ENCODE assay signal across 22 cellular contexts in the genomic region with DNA sequence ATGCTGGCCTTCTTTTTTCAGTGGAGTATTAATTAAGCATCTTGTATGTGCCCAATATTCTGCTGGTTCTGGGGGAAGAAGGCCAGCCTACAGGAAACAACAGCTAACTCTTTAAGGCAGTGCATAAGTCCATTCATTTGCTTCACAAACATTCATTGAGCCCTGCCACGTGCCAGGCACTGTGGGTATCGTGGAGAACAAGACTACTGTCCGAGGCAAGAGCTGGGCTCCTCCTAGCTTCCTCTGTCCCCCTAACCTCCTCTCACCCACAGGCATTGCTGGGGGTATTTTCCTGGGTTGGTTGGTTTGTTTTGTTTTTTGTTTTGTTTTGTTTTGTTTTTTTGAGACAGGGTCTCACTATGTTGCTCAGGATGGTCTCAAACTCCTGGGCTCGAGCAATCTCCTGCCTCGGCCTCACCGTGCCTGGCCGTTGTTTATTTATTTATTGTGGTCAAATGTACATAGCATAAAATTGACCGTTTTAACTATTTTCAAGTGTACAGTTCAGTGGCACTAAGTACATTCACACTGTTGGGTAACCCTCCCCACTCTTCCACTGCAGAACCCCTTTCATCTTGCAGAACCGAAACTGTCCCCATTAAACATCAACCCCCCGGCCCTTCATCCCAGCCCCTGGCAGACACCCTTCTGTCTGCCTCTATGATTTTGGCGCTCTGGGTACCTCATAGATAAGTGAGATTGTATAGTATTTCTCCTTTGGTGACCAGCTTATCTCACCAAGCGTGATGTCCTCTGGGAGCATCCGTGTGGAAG. TPM values are rescaled to one million over a fixed set of nuclear protein-coding genes. Genes with fewer than 3 reads are reported as not detected.
DNase-seq lines count a peak whose midpoint lies in the region; ATAC-seq, FAIRE-seq and TF ChIP-seq lines count a peak whose summit lies in the region.
"Had no signal": no experiment of that assay in that cellular context is flagged by ENCODE, and none has a peak within 500 bp of the region (broad histone marks: within the 10 kb centered on the region; RNA-seq: fewer than 3 reads in every experiment).

No MANE protein-coding gene starts in this region.

- H4K8ac ChIP-seq in mesenchymal stem cell (ENCODE audit: low read length) = no peak overlapping the region

- no peak overlapping the region for H3K23ac ChIP-seq in mesenchymal stem cell (ENCODE audit: low read length in 2 of 2)

- H3K4me3 ChIP-seq in astrocyte (ENCODE audit: insufficient read depth, low read depth, low read length) (no peak overlapping the region), mesenchymal stem cell (ENCODE audit: insufficient read depth in 1 of 2, low read depth in 1 of 2, low read length in 2 of 2) (no peak overlapping the region), coronary artery (no peak overlapping the region), BE2C (ENCODE audit: low read depth, low read length) (no peak overlapping the region)
- H3K4me3 ChIP-seq: body of pancreas, hepatocyte had no signal

- no peak overlapping the region for H2BK15ac ChIP-seq in mesenchymal stem cell (ENCODE audit: low read depth, poor library complexity, severe bottlenecking)

- no peak for FAIRE-seq in astrocyte (lab: Jason Lieb, UNC)
- FAIRE-seq: kidney had no signal

- H3K36me3 Mint-ChIP-seq in HFFc6 (ENCODE audit: low read depth) (peaks cover 13% of the 10 kb centered on the region), astrocyte (ENCODE audit: low read depth, unreplicated experiment) (peaks cover 2% of the 10 kb centered on the region)
- no peaks in the 10 kb centered on the region for H3K36me3 Mint-ChIP-seq in stimulated activated naive B cell treated with anti-CD40 and anti-IgM and Interleukin-4, amounts not matched to agents 10 μg/mL and 1 μg/mL and 100 μg/mL, for 72 hours

- H3K14ac ChIP-seq in mesenchymal stem cell (ENCODE audit: low read length in 2 of 2) = peak overlapping the region in 1 of 2 experiments; percentile 78

- no peak overlapping the region for H3K4ac ChIP-seq in mesenchymal stem cell (ENCODE audit: low read depth in 1 of 2, low read length in 2 of 2)

- H3K4me3 Mint-ChIP-seq in HFFc6 (no peak overlapping the region), astrocyte (ENCODE audit: unreplicated experiment) (no peak overlapping the region)
- no peak overlapping the region for H3K4me3 Mint-ChIP-seq in stimulated activated naive B cell treated with anti-CD40 and anti-IgM and Interleukin-4, amounts not matched to agents 10 μg/mL and 1 μg/mL and 100 μg/mL, for 72 hours

- no peak overlapping the region for H4K91ac ChIP-seq in mesenchymal stem cell (ENCODE audit: low read length)

- peak overlapping the region; percentile 54 for H3K27ac Mint-ChIP-seq in HFFc6
- peak overlapping the region; percentile 28 for H3K27ac Mint-ChIP-seq in astrocyte (ENCODE audit: unreplicated experiment)
- H3K27ac Mint-ChIP-seq in stimulated activated naive B cell treated with anti-CD40 and anti-IgM and Interleukin-4, amounts not matched to agents 10 μg/mL and 1 μg/mL and 100 μg/mL, for 72 hours = peak overlapping the region; percentile 57

- H3K4me1 ChIP-seq in astrocyte (ENCODE audit: insufficient read depth, low read length) (peaks cover 27% of the 10 kb centered on the region), mesenchymal stem cell (ENCODE audit: control insufficient read depth, insufficient read depth, low read depth, low read length) (peaks cover 32% of the 10 kb centered on the region), BE2C (peaks cover 29% of the 10 kb centered on the region)

- H3K79me1 ChIP-seq in mesenchymal stem cell (replicated peaks; ENCODE audit: low read length, poor library complexity, severe bottlenecking) = peaks cover 23% of the 10 kb centered on the region

- in situ Hi-C loops in KBM-7 (cut with MboI; ENCODE audit: low pct_unique_long_range_greater_than_20kb, low sequenced_read_pairs) = no loop called here

- H3K36me3 ChIP-seq in astrocyte (ENCODE audit: insufficient read depth, low read length) = no peaks in the 10 kb centered on the region
- peaks cover 0 to 2% of the 10 kb centered on the region in 2 experiments for H3K36me3 ChIP-seq in mesenchymal stem cell (ENCODE audit: control insufficient read depth in 1 of 2, insufficient read depth in 2 of 2, low read depth in 1 of 2, low read length in 2 of 2)
- H3K36me3 ChIP-seq in BE2C = no peaks in the 10 kb centered on the region; the same call in 1 of the 2 replicates
- H3K36me3 ChIP-seq: neutrophil had no signal

- 77% methylated on average over 7 of the region's 13 CpGs for WGBS in mesenchymal stem cell

- TF ChIP-seq CTCF in HFFc6 (IDR thresholded peaks at IDR 0.05) (no peak), astrocyte (IDR thresholded peaks at IDR 0.05; ENCODE audit: insufficient read depth, low read depth, low read length) (no peak), coronary artery (IDR thresholded peaks at IDR 0.05) (no peak), BE2C (IDR thresholded peaks at IDR 0.05; ENCODE audit: low read depth, low read length) (no peak)

- peaks cover 76% of the 10 kb centered on the region for H3K79me2 ChIP-seq in astrocyte (ENCODE audit: insufficient read depth, low read length)

- peaks cover 49% of the 10 kb centered on the region for H4K20me1 ChIP-seq in astrocyte (ENCODE audit: insufficient read depth, low read length)

- H2BK12ac ChIP-seq in mesenchymal stem cell (ENCODE audit: low read length in 2 of 2) = peak overlapping the region in 1 of 2 experiments; percentile 86

- H2BK5ac ChIP-seq in mesenchymal stem cell (ENCODE audit: low read depth, low read length, poor library complexity, severe bottlenecking) = no peak overlapping the region

- H3K9me3 ChIP-seq in astrocyte (ENCODE audit: insufficient read depth, low read depth, low read length) = no peaks in the 10 kb centered on the region
- no peaks in the 10 kb centered on the region for H3K9me3 ChIP-seq in mesenchymal stem cell (ENCODE audit: control insufficient read depth, low read length)
- no peaks in the 10 kb centered on the region for H3K9me3 ChIP-seq in BE2C
- H3K9me3 ChIP-seq: body of pancreas, neutrophil had no signal

- H3K27ac ChIP-seq in astrocyte (ENCODE audit: low read depth, low read length) = no peak overlapping the region
- H3K27ac ChIP-seq in mesenchymal stem cell (ENCODE audit: low read length, poor library complexity, severe bottlenecking) = no peak overlapping the region
- no peak overlapping the region for H3K27ac ChIP-seq in coronary artery
- H3K27ac ChIP-seq: neutrophil had no signal

- no peak overlapping the region for H3K4me2 ChIP-seq in astrocyte (ENCODE audit: low read length)
- no peak overlapping the region for H3K4me2 ChIP-seq in mesenchymal stem cell (ENCODE audit: low read length, poor library complexity, severe bottlenecking)
- H3K4me2 ChIP-seq: hepatocyte had no signal

- H2BK120ac ChIP-seq in mesenchymal stem cell (ENCODE audit: low read depth, low read length) = peak overlapping the region; percentile 54

- H2AK5ac ChIP-seq in mesenchymal stem cell (ENCODE audit: low read length, severe bottlenecking) = no peak overlapping the region

- DNase-seq in HFFc6 = no peak
- DNase-seq in astrocyte (ENCODE audit: low read depth) = no peak
- no peak for DNase-seq in mesenchymal stem cell
- DNase-seq in stimulated activated naive B cell treated with anti-CD40 and anti-IgM and Interleukin-4, amounts not matched to agents 10 μg/mL and 1 μg/mL and 100 μg/mL, for 72 hours = no peak
- DNase-seq in coronary artery (ENCODE audit: low spot score) = no peak
- DNase-seq in KBM-7 = no peak
- no peak for DNase-seq in BE2C
- DNase-seq in COR-L47 (lab: John Stamatoyannopoulos, UW) = no peak
- DNase-seq: activated CD4-positive, alpha-beta T cell treated with anti-CD3 and anti-CD28 coated beads for 48 hours; activated CD8-positive, alpha-beta memory T cell treated with anti-CD3 and anti-CD28 coated beads, Interleukin-2, amount 50 U/mL, for 48 hours; activated naive CD4-positive, alpha-beta T cell; body of pancreas; effector CD8-positive, alpha-beta T cell; H7; Karpas-422; kidney; NCI-H1105; NCI-H2107; NCI-H524 treated with DMSO at 0.1 percent for 48 hours had no signal

- H3K27me3 ChIP-seq in astrocyte (ENCODE audit: insufficient read depth, low read length) (no peaks in the 10 kb centered on the region), mesenchymal stem cell (ENCODE audit: control insufficient read depth in 1 of 2, insufficient read depth in 1 of 2, low read length in 2 of 2) (no peaks in the 10 kb centered on the region), BE2C (no peaks in the 10 kb centered on the region)
- H3K27me3 ChIP-seq: body of pancreas, hepatocyte, neutrophil had no signal

- peak in 1 of 2 donors; percentile 30 for ATAC-seq in stimulated activated naive B cell treated with anti-CD40 and anti-IgM and Interleukin-4, amounts not matched to agents 10 μg/mL and 1 μg/mL and 100 μg/mL, for 72 hours (replicated peaks)
- ATAC-seq: body of pancreas, SK-N-SH treated with all-trans-retinoic acid at 6 μM for 48 hours had no signal

- H3K27me3 Mint-ChIP-seq in HFFc6 (ENCODE audit: insufficient read depth) (peaks cover 2% of the 10 kb centered on the region), astrocyte (ENCODE audit: low read depth, unreplicated experiment) (no peaks in the 10 kb centered on the region)
- peaks cover 0 to 16% of the 10 kb centered on the region in 2 donors for H3K27me3 Mint-ChIP-seq in stimulated activated naive B cell treated with anti-CD40 and anti-IgM and Interleukin-4, amounts not matched to agents 10 μg/mL and 1 μg/mL and 100 μg/mL, for 72 hours

- H3K9ac ChIP-seq in astrocyte (ENCODE audit: low read length) = no peak overlapping the region
- peak overlapping the region; percentile 17 for H3K9ac ChIP-seq in mesenchymal stem cell (ENCODE audit: low read length)

- peaks cover 73% of the 10 kb centered on the region for H3K4me1 Mint-ChIP-seq in HFFc6 (ENCODE audit: low read depth)
- peaks cover 39% of the 10 kb centered on the region for H3K4me1 Mint-ChIP-seq in astrocyte (ENCODE audit: low read depth, unreplicated experiment)
- peaks cover 6 to 20% of the 10 kb centered on the region in 2 donors for H3K4me1 Mint-ChIP-seq in stimulated activated naive B cell treated with anti-CD40 and anti-IgM and Interleukin-4, amounts not matched to agents 10 μg/mL and 1 μg/mL and 100 μg/mL, for 72 hours

- H2AFZ ChIP-seq in astrocyte (ENCODE audit: low read depth, low read length) (no peak overlapping the region), mesenchymal stem cell (ENCODE audit: low read depth, low read length) (no peak overlapping the region)
- H2AFZ ChIP-seq: hepatocyte had no signal

- H3K9me3 Mint-ChIP-seq in HFFc6 = no peaks in the 10 kb centered on the region
- no peaks in the 10 kb centered on the region for H3K9me3 Mint-ChIP-seq in astrocyte (ENCODE audit: unreplicated experiment)
- H3K9me3 Mint-ChIP-seq in stimulated activated naive B cell treated with anti-CD40 and anti-IgM and Interleukin-4, amounts not matched to agents 10 μg/mL and 1 μg/mL and 100 μg/mL, for 72 hours = no peaks in the 10 kb centered on the region

- no peak overlapping the region for H3K18ac ChIP-seq in mesenchymal stem cell (ENCODE audit: low read depth in 1 of 2, low read length in 2 of 2)

RNA-seq across cellular contexts. Expression of a gene that starts 32.6 kb away (rescaled TPM):
- total RNA-seq in HFFc6 (2021; fragmentation: NEBNext Ultra II Directional; extraction: Animal tissue kit (Norgen Biotek cat#: 25700)) = 10 to 100 TPM; 34.9 to 48.1 (median 40.3) TPM
- total RNA-seq in astrocyte = 42.9 and 43.5 TPM in 2 replicates
- 14.6 TPM for polyA plus RNA-seq in mesenchymal stem cell (2013, experiment 1 of 2)
- 14.4 TPM for polyA plus RNA-seq in mesenchymal stem cell (2013, experiment 2 of 2)
- 21.1 TPM for polyA plus RNA-seq in BE2C (2012; ENCODE audit: insufficient read depth, insufficient read length, low read depth)
